In the genomic region with DNA sequence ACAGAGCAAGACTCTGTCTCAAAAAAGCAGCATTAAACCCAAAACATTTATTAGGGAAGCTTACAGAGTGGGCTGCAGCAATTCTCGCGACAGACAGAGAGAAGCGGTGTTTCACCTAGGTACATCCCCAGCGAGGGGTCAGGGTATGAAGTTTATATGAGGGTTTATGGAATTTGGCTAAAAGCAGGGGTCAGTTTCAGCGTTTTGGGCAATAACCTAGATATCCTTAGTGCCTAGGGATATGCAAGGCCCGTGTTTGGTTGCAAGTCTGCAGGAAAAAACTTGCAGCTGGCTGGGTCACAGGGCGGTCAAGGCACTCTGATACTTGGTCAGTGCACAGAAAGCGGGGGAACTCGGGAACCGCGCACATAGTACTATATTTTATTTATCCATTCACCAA, we compare ENCODE assay signal across 7 cellular contexts. TPM values are rescaled to one million over a fixed set of nuclear protein-coding genes. Genes with fewer than 3 reads are reported as not detected.
DNase-seq lines count a peak whose midpoint lies in the region; ATAC-seq, FAIRE-seq and TF ChIP-seq lines count a peak whose summit lies in the region.

No MANE protein-coding gene starts in this region.

- POLR2A ChIA-PET in PC-9 (lab: Charles Lee; ENCODE audit: unreplicated experiment) = interaction anchor here (0.6 to 0.7 kb wide), 2 partner anchors 8 to 410 kb away, joined by 3 to 9 read pairs; no protein-coding TSS in a partner anchor
- POLR2A ChIA-PET in H1 (lab: Charles Lee; ENCODE audit: partially characterized antibody) = interaction anchor here (0.8 to 2.0 kb wide), 4 partner anchors 9 to 309 kb away, joined by 3 to 7 read pairs (median 4); a partner anchor contains a TSS

- no peaks in the 10 kb centered on the region for H3K9me3 Mint-ChIP-seq in neural crest cell

- no peak overlapping the region for H3K14ac ChIP-seq in H1 (ENCODE audit: insufficient read length)

- H3K4me3 ChIP-seq in PC-9 (peak overlapping the region; percentile 94), H1 (ENCODE audit: extremely low read depth in 1 of 4, insufficient read depth in 2 of 4, low read depth in 3 of 4, low read length in 4 of 4) (peak overlapping the region; percentile 77 to 99 (median 94); a peak in 5 of 8 replicates)

- no peak overlapping the region for H3K56ac ChIP-seq in H1 (replicated peaks; ENCODE audit: insufficient read length, low read depth, low read length)

- H2BK120ac ChIP-seq in H1 (replicated peaks; ENCODE audit: low read depth, low read length) = no peak overlapping the region

- H2AK5ac ChIP-seq in H1 (ENCODE audit: low read depth, low read length) = no peak overlapping the region

- no TSS peak for BruUV-seq in PC-9 (replicated peaks; lab: Mats Ljungman, UMichigan)

- no peak for TF ChIP-seq EP300 in H1 (IDR thresholded peaks at IDR 0.05; ENCODE audit: borderline replicate concordance in 1 of 2, low read depth in 2 of 2, low read length in 2 of 2)

- H3K9me2 ChIP-seq in PC-9 (ENCODE audit: insufficient read depth) = no peaks in the 10 kb centered on the region

- no peak for FAIRE-seq in H1 (lab: Jason Lieb, UNC)

- no peak overlapping the region for H3K18ac ChIP-seq in H1 (ENCODE audit: extremely low read depth, low read length)

- H4K5ac ChIP-seq in H1 (ENCODE audit: insufficient read length, low read depth, low read length) = no peak overlapping the region

- peaks cover 12% of the 10 kb centered on the region for H3K4me1 Mint-ChIP-seq in neural crest cell

- H3K9ac ChIP-seq in H1 (replicated peaks in 1 of 4; ENCODE audit: extremely low read depth in 1 of 4, low read depth in 3 of 4, low read length in 3 of 4) = no peak overlapping the region

- H4K8ac ChIP-seq in H1 (ENCODE audit: extremely low read depth, insufficient read depth, low read length) = 0 out of 2 replicates have a peak overlapping the region, but pooled peaks have one; percentile 71

- no peak overlapping the region for H2BK12ac ChIP-seq in H1 (ENCODE audit: low read depth, low read length)

- H2BK5ac ChIP-seq in H1 (ENCODE audit: low read depth, low read length) = no peak overlapping the region

- H3K4me3 Mint-ChIP-seq in neural crest cell = peak overlapping the region; percentile 99

- intact Hi-C loops in PC-9 (cut with micrococcal nuclease; ENCODE audit: unreplicated experiment) = loop anchor here (2.0 kb wide), 1 partner anchor 209 kb away; no protein-coding TSS in a partner anchor

- no peaks in the 10 kb centered on the region for H3K9me3 ChIP-seq in PC-9 (ENCODE audit: insufficient read depth, low read depth)
- H3K9me3 ChIP-seq in H1 (ENCODE audit: insufficient read depth in 2 of 2, low read depth in 1 of 2, low read length in 1 of 2) = no peaks in the 10 kb centered on the region

- WGBS in H1 (ENCODE audit: extremely low coverage in 1 of 2, insufficient coverage in 1 of 2, insufficient read length in 1 of 2, insufficient replicate concordance in 2 of 2, low coverage in 1 of 2, low lambda C conversion rate in 2 of 2, missing lambda C conversion rate in 1 of 2), 2 experiments = 69% methylated on average over 11 of the region's 11 CpGs; no CpG with 5 or more reads in 1 of the 2 experiments

- TF ChIP-seq CTCF in PC-9 (conservative IDR thresholded peaks at IDR 0.05) (no peak), H1 (IDR thresholded peaks at IDR 0.05; ENCODE audit: control extremely low read depth in 1 of 3, insufficient read depth in 1 of 3, low read depth in 1 of 3, low read length in 3 of 3) (no peak), neural crest cell (conservative IDR thresholded peaks at IDR 0.05) (no peak)

- H2BK20ac ChIP-seq in H1 (ENCODE audit: low read length) = no peak overlapping the region

- H2AFZ ChIP-seq in PC-9 (peak overlapping the region; percentile 93), H1 (ENCODE audit: low read length) (no peak overlapping the region)

- no peaks in the 10 kb centered on the region for H3K36me3 Mint-ChIP-seq in neural crest cell (ENCODE audit: low read depth)

- H3K23ac ChIP-seq in H1 (ENCODE audit: insufficient read length) = no peak overlapping the region

- no peak overlapping the region for H3K27ac Mint-ChIP-seq in neural crest cell (ENCODE audit: unreplicated experiment)

- H3K27ac ChIP-seq in PC-9 (no peak overlapping the region), H1 (ENCODE audit: low read depth, low read length) (no peak overlapping the region)

- H3K4me2 ChIP-seq in PC-9 = peak overlapping the region; percentile 91
- H3K4me2 ChIP-seq in H1 (ENCODE audit: insufficient read depth in 1 of 2, low read depth in 2 of 2, low read length in 2 of 2) = peak overlapping the region; percentile 90 to 92

- TF ChIP-seq RAD21 in H1 (IDR thresholded peaks at IDR 0.05 in 1 of 2, conservative IDR thresholded peaks at IDR 0.05 in 1 of 2; ENCODE audit: low read depth in 2 of 2, low read length in 2 of 2) = no peak

- no peaks in the 10 kb centered on the region for H3K27me3 Mint-ChIP-seq in neural crest cell (ENCODE audit: low read depth)

- H3K23me2 ChIP-seq in H1 (ENCODE audit: low read depth, low read length) = peaks cover 9% of the 10 kb centered on the region; the same call in 1 of the 2 replicates

- DNase-seq in PC-9 (peak; percentile 37 to 38), H1 (ENCODE audit: low read depth in 1 of 2, low spot score in 2 of 2) (no peak), neural crest cell (ENCODE audit: low read depth, low spot score) (no peak), NCI-H2081 (lab: John Stamatoyannopoulos, UW) (no peak)

- H3F3A ChIP-seq in PC-9 (ENCODE audit: insufficient read depth, low read depth) = peaks cover 15% of the 10 kb centered on the region; the same call in 1 of the 2 replicates

- H3K27me3 ChIP-seq in PC-9 (ENCODE audit: insufficient read depth, low read depth) (no peaks in the 10 kb centered on the region), H1 (replicated peaks in 1 of 4; ENCODE audit: control insufficient read depth in 3 of 4, extremely low read depth in 1 of 4, insufficient read depth in 3 of 4, low read length in 3 of 4) (no peaks in the 10 kb centered on the region)

- H3K79me2 ChIP-seq in PC-9 (ENCODE audit: low read depth) = peaks cover 28% of the 10 kb centered on the region
- no peaks in the 10 kb centered on the region for H3K79me2 ChIP-seq in H1 (ENCODE audit: control insufficient read depth in 1 of 2, insufficient read depth in 2 of 2, low read length in 2 of 2)

- peak; percentile 6 for ATAC-seq in GM18502 (IDR thresholded peaks at IDR 0.05; ENCODE audit: poor library complexity, unreplicated experiment)
- ATAC-seq in GM19463 (IDR thresholded peaks at IDR 0.05; ENCODE audit: unreplicated experiment) = no peak
- no peak for ATAC-seq in GM18909 (IDR thresholded peaks at IDR 0.05; ENCODE audit: poor library complexity, unreplicated experiment)

- no peaks in the 10 kb centered on the region for H3K79me1 ChIP-seq in H1 (ENCODE audit: low read depth, low read length)

- H3K4ac ChIP-seq in H1 (replicated peaks; ENCODE audit: insufficient read length, low read depth, low read length) = no peak overlapping the region

- H3K36me3 ChIP-seq in PC-9 (ENCODE audit: low read depth) (peaks cover 5% of the 10 kb centered on the region; the same call in 1 of the 2 replicates), H1 (ENCODE audit: control insufficient read depth in 2 of 4, insufficient read depth in 4 of 4, low read length in 3 of 4) (0 out of 8 replicates have a peak, but pooled peaks cover 0 to 2% (median 0%) of the 10 kb centered on the region in 4 experiments)

- CTCF ChIA-PET in PC-9 (lab: Charles Lee) = no interaction called here
- CTCF ChIA-PET in H1 (lab: Charles Lee; ENCODE audit: partially characterized antibody) = interaction anchor here (0.6 to 1.0 kb wide), 2 partner anchors 65 to 155 kb away, joined by 3 to 4 read pairs; no protein-coding TSS in a partner anchor

- H2BK15ac ChIP-seq in H1 (ENCODE audit: low read length) = no peak overlapping the region

- H3K4me1 ChIP-seq in PC-9 (replicated peaks; ENCODE audit: insufficient read depth) (peaks cover 17% of the 10 kb centered on the region), H1 (replicated peaks in 1 of 4; ENCODE audit: control insufficient read depth in 3 of 4, insufficient read depth in 4 of 4, low read length in 3 of 4) (peaks cover 0 to 3% (median 0%) of the 10 kb centered on the region in 4 experiments; a peak in 3 of 7 replicates)

- H4K91ac ChIP-seq in H1 (replicated peaks; ENCODE audit: insufficient read length, low read length) = no peak overlapping the region

- H4K20me1 ChIP-seq in PC-9 (ENCODE audit: insufficient read depth) (0 out of 2 replicates have a peak, but pooled peaks cover 5% of the 10 kb centered on the region), H1 (replicated peaks in 1 of 2; ENCODE audit: control insufficient read depth in 1 of 2, insufficient read depth in 2 of 2, low read length in 2 of 2) (peaks cover 0 to 2% of the 10 kb centered on the region in 2 experiments)

- no peak for TF ChIP-seq POLR2A in H1 (IDR thresholded peaks at IDR 0.05; ENCODE audit: control extremely low read depth in 1 of 2, low read depth in 2 of 2, low read length in 2 of 2)

RNA-seq across cellular contexts. Expression of a gene that starts 0.6 kb away (rescaled TPM):
- total RNA-seq in PC-9 (2021) = 67.2 and 74.2 TPM in 2 replicates
- 14.9 and 15.1 TPM in 2 replicates for total RNA-seq in H1 (2021; fragmentation: NEBNext Ultra II Directional; extraction: Animal tissue kit (Norgen Biotek cat#: 25700))
- 9.6 and 10.0 TPM in 2 replicates for polyA plus RNA-seq in H1 (2011; rRNA removed)
- polyA plus RNA-seq in H1 (2011; cell fraction: cytosol; rRNA removed) = 10.4 TPM
- polyA plus RNA-seq in H1 (2011; cell fraction: nucleus; rRNA removed) = 10.9 TPM
- polyA plus RNA-seq in H1 (2012, experiment 1 of 2) = 10.2 to 12.4 TPM (median 11.1 TPM) in 4 replicates
- 3.5 TPM for polyA plus RNA-seq in H1 (2012, experiment 2 of 2)
- 8.7 TPM for polyA plus RNA-seq in H1 (2013, experiment 1 of 2)
- polyA plus RNA-seq in H1 (2013, experiment 2 of 2) = 8.1 TPM
- 20.2 and 21.7 TPM in 2 replicates for polyA minus RNA-seq in H1 (2011; rRNA and poly(A)+ RNA removed)
- 17.5 TPM for polyA minus RNA-seq in H1 (2011; cell fraction: cytosol; rRNA and poly(A)+ RNA removed)
- polyA minus RNA-seq in H1 (2011; cell fraction: nucleus; rRNA and poly(A)+ RNA removed) = 7.3 TPM
- total RNA-seq in neural crest cell = 25.8 and 28.0 TPM in 2 replicates

RNA-seq across cellular contexts. Expression of a gene that starts 48.1 kb away (rescaled TPM):
- 49.4 and 58.2 TPM in 2 replicates for total RNA-seq in PC-9 (2021)
- total RNA-seq in H1 (2021; fragmentation: NEBNext Ultra II Directional; extraction: Animal tissue kit (Norgen Biotek cat#: 25700)) = 17.9 and 19.9 TPM in 2 replicates
- 5.6 and 7.6 TPM in 2 replicates for polyA plus RNA-seq in H1 (2011; rRNA removed)
- polyA plus RNA-seq in H1 (2011; cell fraction: cytosol; rRNA removed) = 9.0 TPM
- 38.7 TPM for polyA plus RNA-seq in H1 (2011; cell fraction: nucleus; rRNA removed)
- 16.2 to 18.4 TPM (median 17.1 TPM) in 4 replicates for polyA plus RNA-seq in H1 (2012, experiment 1 of 2)
- polyA plus RNA-seq in H1 (2012, experiment 2 of 2) = 3.1 TPM
- polyA plus RNA-seq in H1 (2013, experiment 1 of 2) = 16.2 TPM
- polyA plus RNA-seq in H1 (2013, experiment 2 of 2) = 13.5 TPM
- 4.0 and 6.1 TPM in 2 replicates for polyA minus RNA-seq in H1 (2011; rRNA and poly(A)+ RNA removed)
- polyA minus RNA-seq in H1 (2011; cell fraction: cytosol; rRNA and poly(A)+ RNA removed) = 4.8 TPM
- polyA minus RNA-seq in H1 (2011; cell fraction: nucleus; rRNA and poly(A)+ RNA removed) = 7.0 TPM
- 85.2 and 85.5 TPM in 2 replicates for total RNA-seq in neural crest cell

RNA-seq across cellular contexts. Expression of a gene that starts 48.5 kb away (rescaled TPM):
- total RNA-seq in PC-9 (2021) (214 and 239 TPM in 2 replicates), neural crest cell (280 and 289 TPM in 2 replicates)
- 209 and 216 TPM in 2 replicates for total RNA-seq in H1 (2021; fragmentation: NEBNext Ultra II Directional; extraction: Animal tissue kit (Norgen Biotek cat#: 25700))
- polyA plus RNA-seq in H1 (2011; rRNA removed) = 182 and 242 TPM in 2 replicates
- 114 TPM for polyA plus RNA-seq in H1 (2011; cell fraction: cytosol; rRNA removed)
- polyA plus RNA-seq in H1 (2011; cell fraction: nucleus; rRNA removed) = 1,440 TPM
- polyA plus RNA-seq in H1 (2012, experiment 1 of 2) = 154 to 212 TPM (median 190 TPM) in 4 replicates
- polyA plus RNA-seq in H1 (2012, experiment 2 of 2) = 39.0 TPM
- 160 TPM for polyA plus RNA-seq in H1 (2013, experiment 1 of 2)
- polyA plus RNA-seq in H1 (2013, experiment 2 of 2) = 138 TPM
- polyA minus RNA-seq in H1 (2011; rRNA and poly(A)+ RNA removed) = 238 and 259 TPM in 2 replicates
- polyA minus RNA-seq in H1 (2011; cell fraction: cytosol; rRNA and poly(A)+ RNA removed) = 89.2 TPM
- 458 TPM for polyA minus RNA-seq in H1 (2011; cell fraction: nucleus; rRNA and poly(A)+ RNA removed)

Comparison
In these comparisons a context has a peak if more than half of its experiments do, and no peak if none do; other contexts are left out.
1. DNase-seq: peak in PC-9 (2 of 2); none in H1 (0 of 2), neural crest cell (single experiment) and NCI-H2081 (0 of 2).